8 cellular contexts compared by ENCODE assay signal in genomic region chr18:5294113-5294617, GRCh38. TPM values are rescaled to one million over a fixed set of nuclear protein-coding genes. Genes with fewer than 3 reads are reported as not detected.
A peak's percentile ranks its signal among the peaks of the same experiment; 100 is the strongest.
DNase-seq lines count a peak whose midpoint lies in the region; ATAC-seq and TF ChIP-seq lines count a peak whose summit lies in the region.

No MANE protein-coding gene starts in this region.

- H3K36me3 Mint-ChIP-seq in T-helper 2 cell treated with Interferon-gamma antibody and Interleukin-4, amounts not matched to agents 5 μg/mL and 100 μg/mL, for 36 hours (ENCODE audit: low read depth), result peaks cover 27% of the 10 kb centered on the region
- peaks cover 20% of the 10 kb centered on the region for H3K36me3 Mint-ChIP-seq in endodermal cell (ENCODE audit: low read depth)
- H3K36me3 Mint-ChIP-seq in nephron progenitor cell (ENCODE audit: low read depth), result peaks cover 30% of the 10 kb centered on the region

- peaks cover 13% of the 10 kb centered on the region for H3K27me3 ChIP-seq in endodermal cell (ENCODE audit: control insufficient read depth, insufficient read depth, low read length, poor library complexity, severe bottlenecking)
- no peaks in the 10 kb centered on the region for H3K27me3 ChIP-seq in upper lobe of left lung

- H3K4me1 Mint-ChIP-seq in T-helper 2 cell treated with Interferon-gamma antibody and Interleukin-4, amounts not matched to agents 5 μg/mL and 100 μg/mL, for 36 hours (ENCODE audit: low read depth), result peaks cover 17% of the 10 kb centered on the region
- peaks cover 7% of the 10 kb centered on the region for H3K4me1 Mint-ChIP-seq in endodermal cell
- peaks cover 35% of the 10 kb centered on the region for H3K4me1 Mint-ChIP-seq in nephron progenitor cell

- no peak for TF ChIP-seq EP300 in upper lobe of left lung (IDR thresholded peaks at IDR 0.05)

- WGBS in endodermal cell (ENCODE audit: insufficient coverage in 1 of 2, insufficient read length in 1 of 2), 2 experiments, result 54 to 85% methylated on average over 5 to 9 of the region's 9 CpGs
- WGBS in upper lobe of left lung, 2 donors, result 35 to 37% methylated on average over 8 to 9 of the region's 9 CpGs

- H3K9me3 ChIP-seq in endodermal cell (ENCODE audit: control insufficient read depth, low read length) (no peaks in the 10 kb centered on the region), upper lobe of left lung (no peaks in the 10 kb centered on the region)

- no peaks in the 10 kb centered on the region for H3K9me3 Mint-ChIP-seq in T-helper 2 cell treated with Interferon-gamma antibody and Interleukin-4, amounts not matched to agents 5 μg/mL and 100 μg/mL, for 36 hours
- no peaks in the 10 kb centered on the region for H3K9me3 Mint-ChIP-seq in endodermal cell
- no peaks in the 10 kb centered on the region for H3K9me3 Mint-ChIP-seq in nephron progenitor cell

- H3K36me3 ChIP-seq in endodermal cell (ENCODE audit: control insufficient read depth, insufficient read depth, low read length), result peaks cover 30% of the 10 kb centered on the region
- peaks cover 6 to 21% (median 12%) of the 10 kb centered on the region in 4 donors for H3K36me3 ChIP-seq in upper lobe of left lung

- H3K4me3 Mint-ChIP-seq in T-helper 2 cell treated with Interferon-gamma antibody and Interleukin-4, amounts not matched to agents 5 μg/mL and 100 μg/mL, for 36 hours, result peak overlapping the region; percentile 92
- peak overlapping the region; percentile 79 for H3K4me3 Mint-ChIP-seq in endodermal cell
- H3K4me3 Mint-ChIP-seq in nephron progenitor cell, result peak overlapping the region; percentile 87

- H3K9ac ChIP-seq in endodermal cell (ENCODE audit: extremely low read depth, low read length, poor library complexity, severe bottlenecking), result peak overlapping the region; percentile 23

- no peak for TF ChIP-seq CTCF in endodermal cell (conservative IDR thresholded peaks at IDR 0.05)
- no peak for TF ChIP-seq CTCF in nephron progenitor cell (IDR thresholded peaks at IDR 0.05)
- no peak for TF ChIP-seq CTCF in upper lobe of left lung (IDR thresholded peaks at IDR 0.05)

- DNase-seq in T-helper 2 cell treated with Interferon-gamma antibody and Interleukin-4, amounts not matched to agents 5 μg/mL and 100 μg/mL, for 36 hours (ENCODE audit: low spot score), result peak; percentile 27
- DNase-seq in T-helper 2 cell (no peak), T follicular helper cell (ENCODE audit: low read depth) (peak; percentile 1), endodermal cell (no peak), nephron progenitor cell (peak; percentile 46), upper lobe of left lung (peak in 1 of 2 donors; percentile 60), COLO829 (ENCODE audit: low spot score) (no peak), NK-92 (lab: John Stamatoyannopoulos, UW; ENCODE audit: unreplicated experiment) (no peak)

- H3K4me3 ChIP-seq in endodermal cell (ENCODE audit: low read length) (peak overlapping the region; percentile 73), upper lobe of left lung (peak overlapping the region; percentile 83 to 93 (median 89))

- peaks cover 7% of the 10 kb centered on the region for H3K27me3 Mint-ChIP-seq in T-helper 2 cell treated with Interferon-gamma antibody and Interleukin-4, amounts not matched to agents 5 μg/mL and 100 μg/mL, for 36 hours (ENCODE audit: low read depth)
- H3K27me3 Mint-ChIP-seq in endodermal cell (ENCODE audit: insufficient read depth) (peaks cover 21% of the 10 kb centered on the region), nephron progenitor cell (ENCODE audit: low read depth, poor library complexity) (peaks cover 6% of the 10 kb centered on the region)

- H3K27ac ChIP-seq in endodermal cell (ENCODE audit: low read depth, low read length) (peak overlapping the region; percentile 78), upper lobe of left lung (peak overlapping the region; percentile 92 to 99 (median 96))

- H3K4me1 ChIP-seq in endodermal cell (ENCODE audit: control insufficient read depth, insufficient read depth, low read length) (peaks cover 3% of the 10 kb centered on the region), upper lobe of left lung (peaks cover 9 to 16% (median 14%) of the 10 kb centered on the region in 4 donors)

- peak in 1 of 2 donors; percentile 0 for ATAC-seq in upper lobe of left lung (ENCODE audit: low FRiP score in 2 of 2)

- peak overlapping the region; percentile 96 for H3K27ac Mint-ChIP-seq in T-helper 2 cell treated with Interferon-gamma antibody and Interleukin-4, amounts not matched to agents 5 μg/mL and 100 μg/mL, for 36 hours
- peak overlapping the region; percentile 82 for H3K27ac Mint-ChIP-seq in endodermal cell
- H3K27ac Mint-ChIP-seq in nephron progenitor cell, result peak overlapping the region; percentile 91

- no peak for TF ChIP-seq POLR2A in upper lobe of left lung (IDR thresholded peaks at IDR 0.05)

RNA-seq across cellular contexts. Expression of gene ZBTB14, which starts 1.4 kb away (rescaled TPM):
- total RNA-seq in endodermal cell, result 10 to 100 TPM; 14.7 to 15.9 TPM
- polyA plus RNA-seq in endodermal cell (2013, experiment 1 of 2), result 17.6 TPM
- 16.4 TPM for polyA plus RNA-seq in endodermal cell (2013, experiment 2 of 2)
- 10 to 100 TPM in 3 of 6 donors, 1 to 10 TPM in 3; 6.3 to 16.5 (median 10.5) TPM for total RNA-seq in upper lobe of left lung

Comparison
In these comparisons a context has a peak if more than half of its experiments do, and no peak if none do; other contexts are left out.
1. DNase-seq: peak in T-helper 2 cell treated with Interferon-gamma antibody and Interleukin-4, amounts not matched to agents 5 μg/mL and 100 μg/mL, for 36 hours (single experiment), T follicular helper cell (single experiment) and nephron progenitor cell (single experiment); none in T-helper 2 cell (0 of 5), endodermal cell (single experiment), COLO829 (single experiment) and NK-92 (single experiment).
2. Peak in every context shown above with its lines, with median percentiles within 50 percentile points of each other: H3K27ac Mint-ChIP-seq and H3K4me3 Mint-ChIP-seq.